In the genomic region with DNA sequence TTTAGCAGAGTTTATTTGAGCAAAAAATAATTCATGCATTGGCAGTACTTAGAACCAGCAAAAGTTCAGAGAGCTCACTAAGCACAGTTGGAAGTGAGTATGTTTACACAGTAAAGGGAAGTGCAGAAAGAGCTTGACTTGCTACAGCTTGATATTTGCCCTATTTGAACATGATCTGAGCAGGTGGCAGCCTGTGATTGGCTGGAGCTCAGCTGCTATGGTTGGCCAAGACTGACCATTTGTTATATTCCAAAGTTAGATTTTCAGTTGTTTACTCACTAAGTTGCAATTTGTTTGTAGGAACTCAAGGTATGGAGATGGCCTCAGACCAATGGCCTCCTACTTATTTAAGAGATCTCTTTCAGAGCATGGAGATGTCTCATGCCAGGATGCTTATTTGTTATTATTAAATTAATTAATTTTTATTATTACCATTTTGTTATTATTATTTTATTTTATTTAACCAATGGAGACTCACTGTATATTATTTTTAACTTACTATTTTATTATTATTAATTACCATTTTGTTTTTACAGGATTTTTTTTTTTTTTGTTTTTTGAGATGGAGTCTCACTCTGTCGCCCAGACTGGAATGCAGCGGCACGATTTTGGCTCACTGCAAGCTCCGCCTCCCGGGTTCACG, we compare ENCODE assay signal across 29 cellular contexts. TPM values are rescaled to one million over a fixed set of nuclear protein-coding genes. Genes with fewer than 3 reads are reported as not detected.
"Had no signal": no experiment of that assay in that cellular context is flagged by ENCODE, and none has a peak within 500 bp of the region (broad histone marks: within the 10 kb centered on the region; RNA-seq: fewer than 3 reads in every experiment).

No MANE protein-coding gene starts in this region.

- H3K4me1 ChIP-seq: ascending aorta, breast epithelium, heart right ventricle had no signal

- H3K27ac ChIP-seq: ascending aorta, breast epithelium, esophagus muscularis mucosa, foreskin keratinocyte, heart right ventricle, hepatocyte, WERI-Rb-1 had no signal

- FAIRE-seq: colon had no signal

- H3K9me3 ChIP-seq: ascending aorta had no signal

- H3K79me2 ChIP-seq: hepatocyte had no signal

- H3K4me2 ChIP-seq: hepatocyte had no signal

- H3K4me3 ChIP-seq: ascending aorta, breast epithelium, esophagus muscularis mucosa, gastroesophageal sphincter, heart right ventricle, hepatocyte had no signal

- H3K27me3 ChIP-seq: ascending aorta, breast epithelium, esophagus muscularis mucosa, foreskin keratinocyte, gastroesophageal sphincter, heart right ventricle, hepatocyte had no signal

- DNase-seq: activated CD4-positive, alpha-beta memory T cell treated with anti-CD3 and anti-CD28 coated beads for 36 hours; activated CD4-positive, alpha-beta T cell treated with anti-CD3 and anti-CD28 coated beads for 36 hours; activated CD4-positive, alpha-beta T cell treated with anti-CD3 and anti-CD28 coated beads, Interleukin-2, amount 10 ng/mL, durations not matched to agents 24 days and 14 days; activated CD4-positive, CD25-positive, alpha-beta regulatory T cell; activated CD4-positive, CD25-positive, alpha-beta regulatory T cell treated with anti-CD3 and anti-CD28 coated beads, Interleukin-2, amount 50 U/mL, for 72 hours; activated CD8-positive, alpha-beta memory T cell treated with anti-CD3 and anti-CD28 coated beads, Interleukin-2, amount 10 ng/mL, durations not matched to agents 7 days and 5 days; activated CD8-positive, alpha-beta memory T cell treated with anti-CD3 and anti-CD28 coated beads, Interleukin-2, amount 50 U/mL, for 4 hours; activated CD8-positive, alpha-beta T cell treated with anti-CD3 and anti-CD28 coated beads, Interleukin-2, amount 10 ng/mL, durations not matched to agents 7 days and 5 days; activated gamma-delta T cell; activated naive CD4-positive, alpha-beta T cell; activated naive CD4-positive, alpha-beta T cell treated with anti-CD3 and anti-CD28 coated beads, Interleukin-2, amount 10 ng/mL, durations not matched to agents 7 days and 5 days; activated naive CD8-positive, alpha-beta T cell treated with anti-CD3 and anti-CD28 coated beads, Interleukin-2, amount 10 ng/mL, durations not matched to agents 7 days and 5 days; activated T-cell treated with anti-CD3 and anti-CD28 coated beads, Interleukin-2, amount 50 U/mL, for 1 hour; activated T-cell treated with anti-CD3 and anti-CD28 coated beads, Interleukin-2, amount 50 U/mL, for 48 hours; cortex of kidney; dermis blood vessel endothelial cell; effector CD4-positive, alpha-beta T cell; effector memory CD8-positive, alpha-beta T cell; erythroblast; foreskin keratinocyte; heart right ventricle; T1000; WERI-Rb-1 had no signal

- H2AFZ ChIP-seq: hepatocyte had no signal

- H3K36me3 ChIP-seq: ascending aorta, breast epithelium, esophagus muscularis mucosa, gastroesophageal sphincter, heart right ventricle, WERI-Rb-1 had no signal

RNA-seq across cellular contexts. Expression of gene ATP23, which starts 49.0 kb away (rescaled TPM):
- total RNA-seq: ascending aorta had no signal
